38 cellular contexts compared by ENCODE assay signal in genomic region chr17:76574166-76574565, GRCh38. TPM values are rescaled to one million over a fixed set of nuclear protein-coding genes. Genes with fewer than 3 reads are reported as not detected.
"Had no signal": no experiment of that assay in that cellular context is flagged by ENCODE, and none has a peak within 500 bp of the region (broad histone marks: within the 10 kb centered on the region; RNA-seq: fewer than 3 reads in every experiment).

No MANE protein-coding gene starts in this region.

- H3K4me1 ChIP-seq: ascending aorta had no signal

- H3K4me3 Mint-ChIP-seq: activated CD4-positive, alpha-beta memory T cell treated with anti-CD3 and anti-CD28 coated beads, Interleukin-2, amount 10 ng/mL, durations not matched to agents 7 days and 5 days; activated CD4-positive, alpha-beta T cell treated with anti-CD3 and anti-CD28 coated beads for 36 hours; activated CD4-positive, alpha-beta T cell treated with anti-CD3 and anti-CD28 coated beads, Interleukin-2, amount 10 ng/mL, durations not matched to agents 7 days and 5 days; activated CD8-positive, alpha-beta memory T cell treated with anti-CD3 and anti-CD28 coated beads, Interleukin-2, amount 10 ng/mL, durations not matched to agents 7 days and 5 days; activated CD8-positive, alpha-beta T cell treated with anti-CD3 and anti-CD28 coated beads, Interleukin-2, amount 10 ng/mL, durations not matched to agents 7 days and 5 days; activated naive CD4-positive, alpha-beta T cell treated with anti-CD3 and anti-CD28 coated beads, Interleukin-2, amount 10 ng/mL, durations not matched to agents 7 days and 5 days; activated naive CD4-positive, alpha-beta T cell treated with anti-CD3 and anti-CD28 coated beads, Interleukin-2, amount 50 U/mL, for 24 hours; activated naive CD8-positive, alpha-beta T cell; activated naive CD8-positive, alpha-beta T cell treated with anti-CD3 and anti-CD28 coated beads, Interleukin-2, amount 10 ng/mL, durations not matched to agents 7 days and 5 days; activated naive CD8-positive, alpha-beta T cell treated with anti-CD3 and anti-CD28 coated beads, Interleukin-2, amount 50 U/mL, for 24 hours; activated T-cell treated with anti-CD3 and anti-CD28 coated beads, Interleukin-2, amount 50 U/mL, for 4 hours; activated T-cell treated with anti-CD3 and anti-CD28 coated beads, Interleukin-2, amount 50 U/mL, for 72 hours; activated T-helper 1 cell treated with anti-CD3 and anti-CD28 coated beads, Interleukin-12 subunit alpha, Interleukin-12 subunit beta, Interleukin-2, Interleukin-4 antibody, amounts not matched to agents 30 ng/mL and 10 ng/mL and 1 ng/mL, durations not matched to agents 14 hours and 24 hours and 36 hours; activated T-helper 17 cell treated with anti-CD3 and anti-CD28 coated beads, Interleukin-2, amount 50 U/mL, for 72 hours; brain; T-helper 1 cell treated with Interleukin-12 subunit alpha and Interleukin-12 subunit beta and Interleukin-4 antibody, amounts not matched to agents 30 μg/mL and 1 μg/mL, for 36 hours; T-helper 2 cell treated with Interferon-gamma antibody and Interleukin-4, amounts not matched to agents 5 μg/mL and 100 μg/mL, for 36 hours; WTC11 had no signal

- DNase-seq: activated CD4-positive, alpha-beta memory T cell treated with anti-CD3 and anti-CD28 coated beads, Interleukin-2, amount 10 ng/mL, durations not matched to agents 7 days and 5 days; activated CD4-positive, alpha-beta T cell treated with anti-CD3 and anti-CD28 coated beads for 1 hour; activated CD4-positive, alpha-beta T cell treated with anti-CD3 and anti-CD28 coated beads for 36 hours; activated CD4-positive, alpha-beta T cell treated with anti-CD3 and anti-CD28 coated beads for 48 hours; activated CD4-positive, alpha-beta T cell treated with anti-CD3 and anti-CD28 coated beads, Interleukin-2, amount 10 ng/mL, durations not matched to agents 7 days and 5 days; activated CD4-positive, alpha-beta T cell treated with anti-CD3 and anti-CD28 coated beads, Interleukin-2, amount 50 U/mL, for 48 hours; activated CD4-positive, CD25-positive, alpha-beta regulatory T cell; activated CD8-positive, alpha-beta memory T cell treated with anti-CD3 and anti-CD28 coated beads for 24 hours; activated CD8-positive, alpha-beta memory T cell treated with anti-CD3 and anti-CD28 coated beads, Interleukin-2, amount 10 ng/mL, durations not matched to agents 7 days and 5 days; activated CD8-positive, alpha-beta T cell treated with anti-CD3 and anti-CD28 coated beads, Interleukin-2, amount 10 ng/mL, durations not matched to agents 7 days and 5 days; activated effector memory CD4-positive, alpha-beta T cell treated with anti-CD3 and anti-CD28 coated beads, Interleukin-2, amount 50 U/mL, for 16 hours; activated naive CD4-positive, alpha-beta T cell treated with anti-CD3 and anti-CD28 coated beads, Interleukin-2, amount 10 ng/mL, durations not matched to agents 7 days and 5 days; activated naive CD4-positive, alpha-beta T cell treated with Interleukin-2 at 50 U/mL for 16 hours; activated naive CD8-positive, alpha-beta T cell treated with anti-CD3 and anti-CD28 coated beads, Interleukin-2, amount 10 ng/mL, durations not matched to agents 7 days and 5 days; activated naive CD8-positive, alpha-beta T cell treated with anti-CD3 and anti-CD28 coated beads, Interleukin-2, amount 50 U/mL, for 24 hours; activated T-cell treated with anti-CD3 and anti-CD28 coated beads for 4 hours; activated T-cell treated with anti-CD3 and anti-CD28 coated beads, Interleukin-2, amount 50 U/mL, for 1 hour; activated T-cell treated with anti-CD3 and anti-CD28 coated beads, Interleukin-2, amount 50 U/mL, for 4 hours; activated T-cell treated with anti-CD3 and anti-CD28 coated beads, Interleukin-2, amount 50 U/mL, for 72 hours; amygdala; anterior cingulate cortex; caudate nucleus; T-helper 1 cell; T-helper 2 cell; T-helper 9 cell; WERI-Rb-1 had no signal

- H3K9me3 Mint-ChIP-seq: activated CD4-positive, alpha-beta memory T cell treated with anti-CD3 and anti-CD28 coated beads, Interleukin-2, amount 10 ng/mL, durations not matched to agents 7 days and 5 days; activated CD4-positive, alpha-beta T cell treated with anti-CD3 and anti-CD28 coated beads, Interleukin-2, amount 10 ng/mL, durations not matched to agents 7 days and 5 days; activated naive CD4-positive, alpha-beta T cell treated with anti-CD3 and anti-CD28 coated beads, Interleukin-2, amount 10 ng/mL, durations not matched to agents 7 days and 5 days; activated naive CD4-positive, alpha-beta T cell treated with anti-CD3 and anti-CD28 coated beads, Interleukin-2, amount 50 U/mL, for 24 hours; activated naive CD8-positive, alpha-beta T cell treated with anti-CD3 and anti-CD28 coated beads, Interleukin-2, amount 10 ng/mL, durations not matched to agents 7 days and 5 days; activated naive CD8-positive, alpha-beta T cell treated with anti-CD3 and anti-CD28 coated beads, Interleukin-2, amount 50 U/mL, for 24 hours; activated T-cell treated with anti-CD3 and anti-CD28 coated beads, Interleukin-2, amount 50 U/mL, for 4 hours; activated T-cell treated with anti-CD3 and anti-CD28 coated beads, Interleukin-2, amount 50 U/mL, for 72 hours; activated T-helper 1 cell treated with anti-CD3 and anti-CD28 coated beads, Interleukin-12 subunit alpha, Interleukin-12 subunit beta, Interleukin-2, Interleukin-4 antibody, amounts not matched to agents 30 ng/mL and 10 ng/mL and 1 ng/mL, durations not matched to agents 14 hours and 24 hours and 36 hours; activated T-helper 17 cell treated with anti-CD3 and anti-CD28 coated beads, Interleukin-2, amount 50 U/mL, for 72 hours; brain; T-helper 1 cell treated with Interleukin-12 subunit alpha and Interleukin-12 subunit beta and Interleukin-4 antibody, amounts not matched to agents 30 μg/mL and 1 μg/mL, for 36 hours; T-helper 2 cell treated with Interferon-gamma antibody and Interleukin-4, amounts not matched to agents 5 μg/mL and 100 μg/mL, for 36 hours; WTC11 had no signal

- H3K27me3 Mint-ChIP-seq: activated CD4-positive, alpha-beta memory T cell treated with anti-CD3 and anti-CD28 coated beads, Interleukin-2, amount 10 ng/mL, durations not matched to agents 7 days and 5 days; activated CD4-positive, alpha-beta T cell treated with anti-CD3 and anti-CD28 coated beads for 36 hours; activated CD4-positive, alpha-beta T cell treated with anti-CD3 and anti-CD28 coated beads, Interleukin-2, amount 10 ng/mL, durations not matched to agents 7 days and 5 days; activated CD8-positive, alpha-beta memory T cell treated with anti-CD3 and anti-CD28 coated beads, Interleukin-2, amount 10 ng/mL, durations not matched to agents 7 days and 5 days; activated naive CD4-positive, alpha-beta T cell treated with anti-CD3 and anti-CD28 coated beads, Interleukin-2, amount 50 U/mL, for 24 hours; activated naive CD8-positive, alpha-beta T cell; activated naive CD8-positive, alpha-beta T cell treated with anti-CD3 and anti-CD28 coated beads, Interleukin-2, amount 10 ng/mL, durations not matched to agents 7 days and 5 days; activated naive CD8-positive, alpha-beta T cell treated with anti-CD3 and anti-CD28 coated beads, Interleukin-2, amount 50 U/mL, for 24 hours; activated T-helper 17 cell treated with anti-CD3 and anti-CD28 coated beads, Interleukin-2, amount 50 U/mL, for 72 hours had no signal

- H3K9me3 ChIP-seq: ascending aorta had no signal

- H3K4me3 ChIP-seq: ascending aorta, cardiac muscle cell had no signal

- H3K36me3 ChIP-seq: ascending aorta, cardiac muscle cell, WERI-Rb-1 had no signal

- H3K36me3 Mint-ChIP-seq: activated CD8-positive, alpha-beta memory T cell treated with anti-CD3 and anti-CD28 coated beads, Interleukin-2, amount 10 ng/mL, durations not matched to agents 7 days and 5 days; activated naive CD4-positive, alpha-beta T cell treated with anti-CD3 and anti-CD28 coated beads, Interleukin-2, amount 10 ng/mL, durations not matched to agents 7 days and 5 days; activated naive CD4-positive, alpha-beta T cell treated with anti-CD3 and anti-CD28 coated beads, Interleukin-2, amount 50 U/mL, for 24 hours; activated naive CD8-positive, alpha-beta T cell treated with anti-CD3 and anti-CD28 coated beads, Interleukin-2, amount 10 ng/mL, durations not matched to agents 7 days and 5 days; brain had no signal

- H3K4me1 Mint-ChIP-seq: activated CD4-positive, alpha-beta T cell treated with anti-CD3 and anti-CD28 coated beads, Interleukin-2, amount 10 ng/mL, durations not matched to agents 7 days and 5 days; activated naive CD4-positive, alpha-beta T cell treated with anti-CD3 and anti-CD28 coated beads, Interleukin-2, amount 10 ng/mL, durations not matched to agents 7 days and 5 days; activated naive CD4-positive, alpha-beta T cell treated with anti-CD3 and anti-CD28 coated beads, Interleukin-2, amount 50 U/mL, for 24 hours; activated naive CD8-positive, alpha-beta T cell treated with anti-CD3 and anti-CD28 coated beads, Interleukin-2, amount 10 ng/mL, durations not matched to agents 7 days and 5 days; activated naive CD8-positive, alpha-beta T cell treated with anti-CD3 and anti-CD28 coated beads, Interleukin-2, amount 50 U/mL, for 24 hours; activated T-helper 17 cell treated with anti-CD3 and anti-CD28 coated beads, Interleukin-2, amount 50 U/mL, for 72 hours had no signal

- ATAC-seq: activated CD4-positive, alpha-beta T cell treated with anti-CD3 and anti-CD28 coated beads for 36 hours; activated CD4-positive, CD25-positive, alpha-beta regulatory T cell treated with anti-CD3 and anti-CD28 coated beads, Interleukin-2, amount 50 U/mL, for 24 hours; activated CD8-positive, alpha-beta memory T cell treated with anti-CD3 and anti-CD28 coated beads, Interleukin-2, amount 10 ng/mL, durations not matched to agents 7 days and 5 days; activated CD8-positive, alpha-beta T cell treated with anti-CD3 and anti-CD28 coated beads, Interleukin-2, amount 10 ng/mL, durations not matched to agents 7 days and 5 days; activated naive CD8-positive, alpha-beta T cell treated with anti-CD3 and anti-CD28 coated beads, Interleukin-2, amount 50 U/mL, for 24 hours; activated T-cell treated with anti-CD3 and anti-CD28 coated beads, Interleukin-2, amount 50 U/mL, for 4 hours; activated T-cell treated with anti-CD3 and anti-CD28 coated beads, Interleukin-2, amount 50 U/mL, for 72 hours; activated T-helper 17 cell treated with anti-CD3 and anti-CD28 coated beads, Interleukin-2, amount 50 U/mL, for 72 hours; WTC11 had no signal

- H3K27ac Mint-ChIP-seq: activated CD4-positive, alpha-beta memory T cell treated with anti-CD3 and anti-CD28 coated beads, Interleukin-2, amount 10 ng/mL, durations not matched to agents 7 days and 5 days; activated CD4-positive, alpha-beta T cell treated with anti-CD3 and anti-CD28 coated beads for 36 hours; activated CD4-positive, alpha-beta T cell treated with anti-CD3 and anti-CD28 coated beads, Interleukin-2, amount 10 ng/mL, durations not matched to agents 7 days and 5 days; activated CD8-positive, alpha-beta memory T cell treated with anti-CD3 and anti-CD28 coated beads, Interleukin-2, amount 10 ng/mL, durations not matched to agents 7 days and 5 days; activated CD8-positive, alpha-beta T cell treated with anti-CD3 and anti-CD28 coated beads, Interleukin-2, amount 10 ng/mL, durations not matched to agents 7 days and 5 days; activated naive CD4-positive, alpha-beta T cell treated with anti-CD3 and anti-CD28 coated beads, Interleukin-2, amount 10 ng/mL, durations not matched to agents 7 days and 5 days; activated naive CD4-positive, alpha-beta T cell treated with anti-CD3 and anti-CD28 coated beads, Interleukin-2, amount 50 U/mL, for 24 hours; activated naive CD8-positive, alpha-beta T cell; activated naive CD8-positive, alpha-beta T cell treated with anti-CD3 and anti-CD28 coated beads, Interleukin-2, amount 10 ng/mL, durations not matched to agents 7 days and 5 days; activated naive CD8-positive, alpha-beta T cell treated with anti-CD3 and anti-CD28 coated beads, Interleukin-2, amount 50 U/mL, for 24 hours; activated T-cell treated with anti-CD3 and anti-CD28 coated beads, Interleukin-2, amount 50 U/mL, for 72 hours; activated T-helper 1 cell treated with anti-CD3 and anti-CD28 coated beads, Interleukin-12 subunit alpha, Interleukin-12 subunit beta, Interleukin-2, Interleukin-4 antibody, amounts not matched to agents 30 ng/mL and 10 ng/mL and 1 ng/mL, durations not matched to agents 14 hours and 24 hours and 36 hours; activated T-helper 17 cell treated with anti-CD3 and anti-CD28 coated beads, Interleukin-2, amount 50 U/mL, for 72 hours; brain; T-helper 1 cell treated with Interleukin-12 subunit alpha and Interleukin-12 subunit beta and Interleukin-4 antibody, amounts not matched to agents 30 μg/mL and 1 μg/mL, for 36 hours; T-helper 2 cell treated with Interferon-gamma antibody and Interleukin-4, amounts not matched to agents 5 μg/mL and 100 μg/mL, for 36 hours; WTC11 had no signal

- H3K27me3 ChIP-seq: ascending aorta, cardiac muscle cell had no signal

RNA-seq across cellular contexts. Expression of gene ST6GALNAC2, which starts 11.5 kb away (rescaled TPM):
- total RNA-seq: activated CD4-positive, alpha-beta T cell treated with anti-CD3 and anti-CD28 coated beads, Interleukin-2, amount 10 ng/mL, durations not matched to agents 7 days and 5 days; activated CD8-positive, alpha-beta memory T cell treated with anti-CD3 and anti-CD28 coated beads, Interleukin-2, amount 10 ng/mL, durations not matched to agents 7 days and 5 days; activated CD8-positive, alpha-beta T cell treated with anti-CD3 and anti-CD28 coated beads, Interleukin-2, amount 10 ng/mL, durations not matched to agents 7 days and 5 days; activated T-cell treated with anti-CD3 and anti-CD28 coated beads, Interleukin-2, amount 50 U/mL, for 4 hours; activated T-helper 1 cell treated with anti-CD3 and anti-CD28 coated beads, Interleukin-12 subunit alpha, Interleukin-12 subunit beta, Interleukin-2, Interleukin-4 antibody, amounts not matched to agents 30 ng/mL and 10 ng/mL and 1 ng/mL, durations not matched to agents 14 hours and 24 hours and 36 hours; WTC11 had no signal

RNA-seq across cellular contexts. Expression of gene PRCD, which starts 34.3 kb away (rescaled TPM):
- total RNA-seq: activated CD4-positive, alpha-beta memory T cell treated with anti-CD3 and anti-CD28 coated beads, Interleukin-2, amount 10 ng/mL, durations not matched to agents 7 days and 5 days; activated CD4-positive, alpha-beta T cell treated with anti-CD3 and anti-CD28 coated beads for 36 hours; activated CD4-positive, alpha-beta T cell treated with anti-CD3 and anti-CD28 coated beads, Interleukin-2, amount 10 ng/mL, durations not matched to agents 7 days and 5 days; activated CD8-positive, alpha-beta memory T cell treated with anti-CD3 and anti-CD28 coated beads, Interleukin-2, amount 10 ng/mL, durations not matched to agents 7 days and 5 days; activated CD8-positive, alpha-beta T cell treated with anti-CD3 and anti-CD28 coated beads, Interleukin-2, amount 10 ng/mL, durations not matched to agents 7 days and 5 days; activated T-cell treated with anti-CD3 and anti-CD28 coated beads, Interleukin-2, amount 50 U/mL, for 4 hours; activated T-helper 1 cell treated with anti-CD3 and anti-CD28 coated beads, Interleukin-12 subunit alpha, Interleukin-12 subunit beta, Interleukin-2, Interleukin-4 antibody, amounts not matched to agents 30 ng/mL and 10 ng/mL and 1 ng/mL, durations not matched to agents 14 hours and 24 hours and 36 hours; activated T-helper 17 cell treated with anti-CD3 and anti-CD28 coated beads, Interleukin-2, amount 50 U/mL, for 72 hours; bronchial epithelial cell had no signal

RNA-seq across cellular contexts. Expression of gene CYGB, which starts 36.7 kb away (rescaled TPM):
- total RNA-seq: activated CD4-positive, alpha-beta memory T cell treated with anti-CD3 and anti-CD28 coated beads, Interleukin-2, amount 10 ng/mL, durations not matched to agents 7 days and 5 days; activated CD4-positive, alpha-beta T cell treated with anti-CD3 and anti-CD28 coated beads for 36 hours; activated CD4-positive, alpha-beta T cell treated with anti-CD3 and anti-CD28 coated beads, Interleukin-2, amount 10 ng/mL, durations not matched to agents 7 days and 5 days; activated CD8-positive, alpha-beta memory T cell treated with anti-CD3 and anti-CD28 coated beads, Interleukin-2, amount 10 ng/mL, durations not matched to agents 7 days and 5 days; activated T-cell treated with anti-CD3 and anti-CD28 coated beads, Interleukin-2, amount 50 U/mL, for 4 hours; activated T-helper 1 cell treated with anti-CD3 and anti-CD28 coated beads, Interleukin-12 subunit alpha, Interleukin-12 subunit beta, Interleukin-2, Interleukin-4 antibody, amounts not matched to agents 30 ng/mL and 10 ng/mL and 1 ng/mL, durations not matched to agents 14 hours and 24 hours and 36 hours; activated T-helper 17 cell treated with anti-CD3 and anti-CD28 coated beads, Interleukin-2, amount 50 U/mL, for 72 hours had no signal
